In genomic region chr6:111793711-111794111, GRCh38 we compare ENCODE assay signal across 1 cellular context.
TF ChIP-seq lines count a peak whose summit lies in the region.

No MANE protein-coding gene starts in this region.

TF ChIP-seq in HepG2, 621 proteins besides CTCF, POLR2A, EP300 and RAD21 (continued from another document and continues in another):
- TF ChIP-seq SP5 (CRISPR knock-in tag; IDR thresholded peaks at IDR 0.05; ENCODE audit: borderline replicate concordance, low read depth) (peak; percentile 27; the same call in 1 of the 2 replicates), ZNF713 (CRISPR knock-in tag; IDR thresholded peaks at IDR 0.05) (no peak), ETV5 (CRISPR knock-in tag; IDR thresholded peaks at IDR 0.05; ENCODE audit: borderline replicate concordance) (peak; percentile 92), ZNF512B (CRISPR knock-in tag; IDR thresholded peaks at IDR 0.05; ENCODE audit: borderline replicate concordance) (no peak), ASH2L (IDR thresholded peaks at IDR 0.05; ENCODE audit: insufficient read length, low read depth, low read length) (peak; percentile 49), CBX5 (CRISPR knock-in tag; IDR thresholded peaks at IDR 0.05; ENCODE audit: borderline replicate concordance) (no peak), ZNF18 (CRISPR knock-in tag; IDR thresholded peaks at IDR 0.05; ENCODE audit: insufficient replicate concordance) (no peak), PCBP1 (IDR thresholded peaks at IDR 0.05; ENCODE audit: borderline replicate concordance, low read depth, low read length) (no peak), ZNF382 (CRISPR knock-in tag; IDR thresholded peaks at IDR 0.05; ENCODE audit: borderline replicate concordance) (no peak), PREB (CRISPR knock-in tag; IDR thresholded peaks at IDR 0.05) (no peak), SATB2 (CRISPR knock-in tag; IDR thresholded peaks at IDR 0.05) (no peak), NRL (CRISPR knock-in tag; IDR thresholded peaks at IDR 0.05; ENCODE audit: borderline replicate concordance) (0 out of 2 replicates have a peak, but pooled peaks have one; percentile 28), FOXP1 (IDR thresholded peaks at IDR 0.05) (no peak), FOXP1 (CRISPR knock-in tag; IDR thresholded peaks at IDR 0.05) (no peak), SCMH1 (CRISPR knock-in tag; IDR thresholded peaks at IDR 0.05; ENCODE audit: borderline replicate concordance) (no peak), IRF2 (CRISPR knock-in tag; IDR thresholded peaks at IDR 0.05) (no peak; the same call in 1 of the 2 replicates), ZMYM3 (CRISPR knock-in tag; IDR thresholded peaks at IDR 0.05) (no peak), TCF7 (IDR thresholded peaks at IDR 0.05; ENCODE audit: low read depth) (no peak), ZNF670 (CRISPR knock-in tag; IDR thresholded peaks at IDR 0.05; ENCODE audit: borderline replicate concordance) (no peak), ZNF274 (CRISPR knock-in tag; IDR thresholded peaks at IDR 0.05) (no peak), ZFP62 (CRISPR knock-in tag; IDR thresholded peaks at IDR 0.05) (no peak), ZBTB3 (CRISPR knock-in tag; IDR thresholded peaks at IDR 0.05; ENCODE audit: borderline replicate concordance, low read depth) (no peak), ZNF546 (CRISPR knock-in tag; conservative IDR thresholded peaks at IDR 0.05) (no peak), ZNF629 (CRISPR knock-in tag; conservative IDR thresholded peaks at IDR 0.05) (no peak), ZNF678 (CRISPR knock-in tag; IDR thresholded peaks at IDR 0.05) (no peak), FOXK1 (CRISPR knock-in tag; IDR thresholded peaks at IDR 0.05; ENCODE audit: borderline replicate concordance, low read depth) (no peak), MAZ (IDR thresholded peaks at IDR 0.05; ENCODE audit: borderline replicate concordance, low read depth, low read length) (no peak), MAZ (CRISPR knock-in tag; IDR thresholded peaks at IDR 0.05; ENCODE audit: low read depth) (no peak), JUN (CRISPR knock-in tag; IDR thresholded peaks at IDR 0.05) (no peak), THAP11 (CRISPR knock-in tag; IDR thresholded peaks at IDR 0.05) (no peak), MAX (IDR thresholded peaks at IDR 0.05) (peak; percentile 86)
- TF ChIP-seq, protein P1, sequence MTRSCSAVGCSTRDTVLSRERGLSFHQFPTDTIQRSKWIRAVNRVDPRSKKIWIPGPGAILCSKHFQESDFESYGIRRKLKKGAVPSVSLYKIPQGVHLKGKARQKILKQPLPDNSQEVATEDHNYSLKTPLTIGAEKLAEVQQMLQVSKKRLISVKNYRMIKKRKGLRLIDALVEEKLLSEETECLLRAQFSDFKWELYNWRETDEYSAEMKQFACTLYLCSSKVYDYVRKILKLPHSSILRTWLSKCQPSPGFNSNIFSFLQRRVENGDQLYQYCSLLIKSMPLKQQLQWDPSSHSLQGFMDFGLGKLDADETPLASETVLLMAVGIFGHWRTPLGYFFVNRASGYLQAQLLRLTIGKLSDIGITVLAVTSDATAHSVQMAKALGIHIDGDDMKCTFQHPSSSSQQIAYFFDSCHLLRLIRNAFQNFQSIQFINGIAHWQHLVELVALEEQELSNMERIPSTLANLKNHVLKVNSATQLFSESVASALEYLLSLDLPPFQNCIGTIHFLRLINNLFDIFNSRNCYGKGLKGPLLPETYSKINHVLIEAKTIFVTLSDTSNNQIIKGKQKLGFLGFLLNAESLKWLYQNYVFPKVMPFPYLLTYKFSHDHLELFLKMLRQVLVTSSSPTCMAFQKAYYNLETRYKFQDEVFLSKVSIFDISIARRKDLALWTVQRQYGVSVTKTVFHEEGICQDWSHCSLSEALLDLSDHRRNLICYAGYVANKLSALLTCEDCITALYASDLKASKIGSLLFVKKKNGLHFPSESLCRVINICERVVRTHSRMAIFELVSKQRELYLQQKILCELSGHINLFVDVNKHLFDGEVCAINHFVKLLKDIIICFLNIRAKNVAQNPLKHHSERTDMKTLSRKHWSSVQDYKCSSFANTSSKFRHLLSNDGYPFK (CRISPR knock-in tag; IDR thresholded peaks at IDR 0.05; ENCODE audit: borderline replicate concordance): peak; percentile 46; the same call in 1 of the 2 replicates
- TF ChIP-seq, protein P2, sequence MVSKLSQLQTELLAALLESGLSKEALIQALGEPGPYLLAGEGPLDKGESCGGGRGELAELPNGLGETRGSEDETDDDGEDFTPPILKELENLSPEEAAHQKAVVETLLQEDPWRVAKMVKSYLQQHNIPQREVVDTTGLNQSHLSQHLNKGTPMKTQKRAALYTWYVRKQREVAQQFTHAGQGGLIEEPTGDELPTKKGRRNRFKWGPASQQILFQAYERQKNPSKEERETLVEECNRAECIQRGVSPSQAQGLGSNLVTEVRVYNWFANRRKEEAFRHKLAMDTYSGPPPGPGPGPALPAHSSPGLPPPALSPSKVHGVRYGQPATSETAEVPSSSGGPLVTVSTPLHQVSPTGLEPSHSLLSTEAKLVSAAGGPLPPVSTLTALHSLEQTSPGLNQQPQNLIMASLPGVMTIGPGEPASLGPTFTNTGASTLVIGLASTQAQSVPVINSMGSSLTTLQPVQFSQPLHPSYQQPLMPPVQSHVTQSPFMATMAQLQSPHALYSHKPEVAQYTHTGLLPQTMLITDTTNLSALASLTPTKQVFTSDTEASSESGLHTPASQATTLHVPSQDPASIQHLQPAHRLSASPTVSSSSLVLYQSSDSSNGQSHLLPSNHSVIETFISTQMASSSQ (IDR thresholded peaks at IDR 0.05; ENCODE audit: low read depth): no peak
- TF ChIP-seq, protein P2 (CRISPR knock-in tag; IDR thresholded peaks at IDR 0.05; ENCODE audit: borderline replicate concordance): no peak
- TF ChIP-seq, protein P3, sequence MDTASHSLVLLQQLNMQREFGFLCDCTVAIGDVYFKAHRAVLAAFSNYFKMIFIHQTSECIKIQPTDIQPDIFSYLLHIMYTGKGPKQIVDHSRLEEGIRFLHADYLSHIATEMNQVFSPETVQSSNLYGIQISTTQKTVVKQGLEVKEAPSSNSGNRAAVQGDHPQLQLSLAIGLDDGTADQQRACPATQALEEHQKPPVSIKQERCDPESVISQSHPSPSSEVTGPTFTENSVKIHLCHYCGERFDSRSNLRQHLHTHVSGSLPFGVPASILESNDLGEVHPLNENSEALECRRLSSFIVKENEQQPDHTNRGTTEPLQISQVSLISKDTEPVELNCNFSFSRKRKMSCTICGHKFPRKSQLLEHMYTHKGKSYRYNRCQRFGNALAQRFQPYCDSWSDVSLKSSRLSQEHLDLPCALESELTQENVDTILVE (CRISPR knock-in tag; IDR thresholded peaks at IDR 0.05): no peak; the same call in 1 of the 2 replicates
- TF ChIP-seq, protein P4, sequence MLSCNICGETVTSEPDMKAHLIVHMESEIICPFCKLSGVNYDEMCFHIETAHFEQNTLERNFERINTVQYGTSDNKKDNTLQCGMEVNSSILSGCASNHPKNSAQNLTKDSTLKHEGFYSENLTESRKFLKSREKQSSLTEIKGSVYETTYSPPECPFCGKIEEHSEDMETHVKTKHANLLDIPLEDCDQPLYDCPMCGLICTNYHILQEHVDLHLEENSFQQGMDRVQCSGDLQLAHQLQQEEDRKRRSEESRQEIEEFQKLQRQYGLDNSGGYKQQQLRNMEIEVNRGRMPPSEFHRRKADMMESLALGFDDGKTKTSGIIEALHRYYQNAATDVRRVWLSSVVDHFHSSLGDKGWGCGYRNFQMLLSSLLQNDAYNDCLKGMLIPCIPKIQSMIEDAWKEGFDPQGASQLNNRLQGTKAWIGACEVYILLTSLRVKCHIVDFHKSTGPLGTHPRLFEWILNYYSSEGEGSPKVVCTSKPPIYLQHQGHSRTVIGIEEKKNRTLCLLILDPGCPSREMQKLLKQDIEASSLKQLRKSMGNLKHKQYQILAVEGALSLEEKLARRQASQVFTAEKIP (CRISPR knock-in tag; IDR thresholded peaks at IDR 0.05; ENCODE audit: borderline replicate concordance): no peak
- TF ChIP-seq, protein P5, sequence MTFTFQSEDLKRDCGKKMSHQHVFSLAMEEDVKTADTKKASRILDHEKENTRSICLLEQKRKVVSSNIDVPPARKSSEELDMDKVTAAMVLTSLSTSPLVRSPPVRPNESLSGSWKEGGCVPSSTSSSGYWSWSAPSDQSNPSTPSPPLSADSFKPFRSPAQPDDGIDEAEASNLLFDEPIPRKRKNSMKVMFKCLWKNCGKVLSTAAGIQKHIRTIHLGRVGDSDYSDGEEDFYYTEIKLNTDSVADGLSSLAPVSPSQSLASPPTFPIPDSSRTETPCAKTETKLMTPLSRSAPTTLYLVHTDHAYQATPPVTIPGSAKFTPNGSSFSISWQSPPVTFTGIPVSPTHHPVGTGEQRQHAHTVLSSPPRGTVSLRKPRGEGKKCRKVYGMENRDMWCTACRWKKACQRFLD (CRISPR knock-in tag; IDR thresholded peaks at IDR 0.05; ENCODE audit: borderline replicate concordance): no peak
- TF ChIP-seq, protein P6, sequence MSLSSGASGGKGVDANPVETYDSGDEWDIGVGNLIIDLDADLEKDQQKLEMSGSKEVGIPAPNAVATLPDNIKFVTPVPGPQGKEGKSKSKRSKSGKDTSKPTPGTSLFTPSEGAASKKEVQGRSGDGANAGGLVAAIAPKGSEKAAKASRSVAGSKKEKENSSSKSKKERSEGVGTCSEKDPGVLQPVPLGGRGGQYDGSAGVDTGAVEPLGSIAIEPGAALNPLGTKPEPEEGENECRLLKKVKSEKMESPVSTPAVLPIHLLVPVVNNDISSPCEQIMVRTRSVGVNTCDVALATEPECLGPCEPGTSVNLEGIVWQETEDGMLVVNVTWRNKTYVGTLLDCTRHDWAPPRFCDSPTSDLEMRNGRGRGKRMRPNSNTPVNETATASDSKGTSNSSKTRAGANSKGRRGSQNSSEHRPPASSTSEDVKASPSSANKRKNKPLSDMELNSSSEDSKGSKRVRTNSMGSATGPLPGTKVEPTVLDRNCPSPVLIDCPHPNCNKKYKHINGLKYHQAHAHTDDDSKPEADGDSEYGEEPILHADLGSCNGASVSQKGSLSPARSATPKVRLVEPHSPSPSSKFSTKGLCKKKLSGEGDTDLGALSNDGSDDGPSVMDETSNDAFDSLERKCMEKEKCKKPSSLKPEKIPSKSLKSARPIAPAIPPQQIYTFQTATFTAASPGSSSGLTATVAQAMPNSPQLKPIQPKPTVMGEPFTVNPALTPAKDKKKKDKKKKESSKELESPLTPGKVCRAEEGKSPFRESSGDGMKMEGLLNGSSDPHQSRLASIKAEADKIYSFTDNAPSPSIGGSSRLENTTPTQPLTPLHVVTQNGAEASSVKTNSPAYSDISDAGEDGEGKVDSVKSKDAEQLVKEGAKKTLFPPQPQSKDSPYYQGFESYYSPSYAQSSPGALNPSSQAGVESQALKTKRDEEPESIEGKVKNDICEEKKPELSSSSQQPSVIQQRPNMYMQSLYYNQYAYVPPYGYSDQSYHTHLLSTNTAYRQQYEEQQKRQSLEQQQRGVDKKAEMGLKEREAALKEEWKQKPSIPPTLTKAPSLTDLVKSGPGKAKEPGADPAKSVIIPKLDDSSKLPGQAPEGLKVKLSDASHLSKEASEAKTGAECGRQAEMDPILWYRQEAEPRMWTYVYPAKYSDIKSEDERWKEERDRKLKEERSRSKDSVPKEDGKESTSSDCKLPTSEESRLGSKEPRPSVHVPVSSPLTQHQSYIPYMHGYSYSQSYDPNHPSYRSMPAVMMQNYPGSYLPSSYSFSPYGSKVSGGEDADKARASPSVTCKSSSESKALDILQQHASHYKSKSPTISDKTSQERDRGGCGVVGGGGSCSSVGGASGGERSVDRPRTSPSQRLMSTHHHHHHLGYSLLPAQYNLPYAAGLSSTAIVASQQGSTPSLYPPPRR (CRISPR knock-in tag; IDR thresholded peaks at IDR 0.05; ENCODE audit: borderline replicate concordance): no peak
